20 cellular contexts compared by ENCODE assay signal in genomic region chr6:155261146-155261900, GRCh38. TPM values are rescaled to one million over a fixed set of nuclear protein-coding genes. Genes with fewer than 3 reads are reported as not detected.
A peak's percentile ranks its signal among the peaks of the same experiment; 100 is the strongest.
DNase-seq lines count a peak whose midpoint lies in the region; TF ChIP-seq lines count a peak whose summit lies in the region.
"Had no signal": no experiment of that assay in that cellular context is flagged by ENCODE, and none has a peak within 500 bp of the region (broad histone marks: within the 10 kb centered on the region; RNA-seq: fewer than 3 reads in every experiment).

No MANE protein-coding gene starts in this region.

- H3K27ac ChIP-seq in CD8-positive, alpha-beta memory T cell (ENCODE audit: low read depth, low read length): no peak overlapping the region
- peak overlapping the region; percentile 22 for H3K27ac ChIP-seq in iPS-18a (ENCODE audit: low read length)
- no peak overlapping the region for H3K27ac ChIP-seq in WERI-Rb-1
- H3K27ac ChIP-seq: C4-2B, Peyer's patch had no signal

- no peak for DNase-seq in CD8-positive, alpha-beta memory T cell
- DNase-seq in H7: peak; percentile 75
- no peak for DNase-seq in T-helper 2 cell treated with Interferon-gamma antibody and Interleukin-4, amounts not matched to agents 5 μg/mL and 100 μg/mL, for 36 hours (ENCODE audit: low spot score)
- no peak for DNase-seq in NCI-H2107 treated with DMSO at 0.1 percent for 48 hours (lab: John Stamatoyannopoulos, UW; ENCODE audit: unreplicated experiment)
- DNase-seq in WERI-Rb-1: no peak
- DNase-seq in GM10248 (ENCODE audit: extremely low spot score): no peak
- no peak for DNase-seq in GM10266 (ENCODE audit: extremely low spot score)
- DNase-seq: amniotic stem cell; foreskin melanocyte; islet precursor cell; NCI-H1436; NCI-H510A treated with DMSO at 0.1 percent for 48 hours; Peyer's patch; stimulated activated CD4-positive, alpha-beta T cell treated with anti-CD3 and anti-CD28 coated beads, Interleukin-4, amount 100 ng/mL, for 24 hours had no signal

- no peak overlapping the region for H3K4me3 ChIP-seq in CD8-positive, alpha-beta memory T cell (ENCODE audit: low read length)
- H3K4me3 ChIP-seq in H7 (ENCODE audit: insufficient read depth, low read depth, low read length): no peak overlapping the region
- H3K4me3 ChIP-seq in iPS-18a (ENCODE audit: low read length): no peak overlapping the region
- no peak overlapping the region for H3K4me3 ChIP-seq in WERI-Rb-1 (ENCODE audit: low read depth, low read length)
- H3K4me3 ChIP-seq: Peyer's patch had no signal

- no peaks in the 10 kb centered on the region for H3K9me3 Mint-ChIP-seq in CD8-positive, alpha-beta memory T cell
- no peaks in the 10 kb centered on the region for H3K9me3 Mint-ChIP-seq in T-helper 2 cell treated with Interferon-gamma antibody and Interleukin-4, amounts not matched to agents 5 μg/mL and 100 μg/mL, for 36 hours
- H3K9me3 Mint-ChIP-seq: dendritic cell treated with granulocyte-macrophage colony-stimulating factor and Interleukin-4, amounts not matched to agents 40 ng/mL and 50 ng/mL, for 4 days; stimulated activated naive CD8-positive, alpha-beta T cell treated with anti-CD3 and anti-CD28 coated beads, Interleukin-15, Interleukin-2, amounts not matched to agents 100 ng/mL and 50 ng/mL, for 24 hours had no signal

- no peak overlapping the region for H3K9ac ChIP-seq in iPS-18a (ENCODE audit: low read length)

- no peaks in the 10 kb centered on the region for H3K9me3 ChIP-seq in CD8-positive, alpha-beta memory T cell (ENCODE audit: low read length)
- no peaks in the 10 kb centered on the region for H3K9me3 ChIP-seq in iPS-18a (ENCODE audit: control insufficient read depth, low read depth, low read length)
- no peaks in the 10 kb centered on the region for H3K9me3 ChIP-seq in WERI-Rb-1 (ENCODE audit: severe bottlenecking)
- H3K9me3 ChIP-seq: Peyer's patch had no signal

- no peaks in the 10 kb centered on the region for H3K27me3 ChIP-seq in CD8-positive, alpha-beta memory T cell (ENCODE audit: insufficient read depth, low read length, poor library complexity, severe bottlenecking)
- H3K27me3 ChIP-seq in H7 (ENCODE audit: control insufficient read depth, insufficient read depth, low read length): no peaks in the 10 kb centered on the region
- no peaks in the 10 kb centered on the region for H3K27me3 ChIP-seq in iPS-18a (ENCODE audit: control insufficient read depth, insufficient read depth, low read length)
- no peaks in the 10 kb centered on the region for H3K27me3 ChIP-seq in WERI-Rb-1 (ENCODE audit: insufficient read depth, low read depth, severe bottlenecking)
- H3K27me3 ChIP-seq: Peyer's patch had no signal

- H3K4me1 Mint-ChIP-seq in CD8-positive, alpha-beta memory T cell: peaks cover 2 to 17% (median 6%) of the 10 kb centered on the region in 3 donors
- peaks cover 11% of the 10 kb centered on the region for H3K4me1 Mint-ChIP-seq in T-helper 2 cell treated with Interferon-gamma antibody and Interleukin-4, amounts not matched to agents 5 μg/mL and 100 μg/mL, for 36 hours (ENCODE audit: low read depth)

- POLR2A ChIA-PET in CD8-positive, alpha-beta memory T cell (lab: Charles Lee): no interaction called here
- POLR2A ChIA-PET in GM10248 (lab: Yijun Ruan, JAX): interaction anchor here (0.6 kb wide), 1 partner anchor 167 kb away, joined by 3 read pairs; no protein-coding TSS in a partner anchor

- peaks cover 3 to 86% (median 8%) of the 10 kb centered on the region in 3 donors for H3K36me3 Mint-ChIP-seq in CD8-positive, alpha-beta memory T cell
- H3K36me3 Mint-ChIP-seq in T-helper 2 cell treated with Interferon-gamma antibody and Interleukin-4, amounts not matched to agents 5 μg/mL and 100 μg/mL, for 36 hours (ENCODE audit: low read depth): peaks cover 19% of the 10 kb centered on the region

- CTCF ChIA-PET in CD8-positive, alpha-beta memory T cell (lab: Charles Lee): no interaction called here
- CTCF ChIA-PET in GM10248 (lab: Yijun Ruan, JAX): interaction anchor here (1.6 to 2.8 kb wide), 3 partner anchors 8 to 13 kb away, joined by 4 to 8 read pairs (median 7); no protein-coding TSS in a partner anchor

- H3K4me1 ChIP-seq in CD8-positive, alpha-beta memory T cell (ENCODE audit: insufficient read depth, low read length): no peaks in the 10 kb centered on the region
- peaks cover 22% of the 10 kb centered on the region for H3K4me1 ChIP-seq in iPS-18a (ENCODE audit: control insufficient read depth, low read depth, low read length)
- H3K4me1 ChIP-seq: Peyer's patch had no signal

- H3K4me3 Mint-ChIP-seq in CD8-positive, alpha-beta memory T cell: no peak overlapping the region
- H3K4me3 Mint-ChIP-seq in T-helper 2 cell treated with Interferon-gamma antibody and Interleukin-4, amounts not matched to agents 5 μg/mL and 100 μg/mL, for 36 hours: no peak overlapping the region
- H3K4me3 Mint-ChIP-seq: dendritic cell treated with granulocyte-macrophage colony-stimulating factor and Interleukin-4, amounts not matched to agents 40 ng/mL and 50 ng/mL, for 4 days; stimulated activated naive CD8-positive, alpha-beta T cell treated with anti-CD3 and anti-CD28 coated beads, Interleukin-15, Interleukin-2, amounts not matched to agents 100 ng/mL and 50 ng/mL, for 24 hours had no signal

- peak overlapping the region in 5 of 8 donors; percentile 2 to 76 (median 16) for H3K27ac Mint-ChIP-seq in CD8-positive, alpha-beta memory T cell
- H3K27ac Mint-ChIP-seq in T-helper 2 cell treated with Interferon-gamma antibody and Interleukin-4, amounts not matched to agents 5 μg/mL and 100 μg/mL, for 36 hours: peak overlapping the region; percentile 31
- H3K27ac Mint-ChIP-seq: dendritic cell treated with granulocyte-macrophage colony-stimulating factor and Interleukin-4, amounts not matched to agents 40 ng/mL and 50 ng/mL, for 4 days had no signal

- no peaks in the 10 kb centered on the region for H3K27me3 Mint-ChIP-seq in CD8-positive, alpha-beta memory T cell
- H3K27me3 Mint-ChIP-seq in T-helper 2 cell treated with Interferon-gamma antibody and Interleukin-4, amounts not matched to agents 5 μg/mL and 100 μg/mL, for 36 hours (ENCODE audit: low read depth): no peaks in the 10 kb centered on the region
- H3K27me3 Mint-ChIP-seq: dendritic cell treated with granulocyte-macrophage colony-stimulating factor and Interleukin-4, amounts not matched to agents 40 ng/mL and 50 ng/mL, for 4 days; stimulated activated naive CD8-positive, alpha-beta T cell treated with anti-CD3 and anti-CD28 coated beads, Interleukin-15, Interleukin-2, amounts not matched to agents 100 ng/mL and 50 ng/mL, for 24 hours had no signal

- H3K36me3 ChIP-seq in CD8-positive, alpha-beta memory T cell (ENCODE audit: insufficient read depth, low read length): peaks cover 11% of the 10 kb centered on the region
- H3K36me3 ChIP-seq in H7 (replicated peaks; ENCODE audit: control insufficient read depth, insufficient read depth, low read length) (peaks cover 17% of the 10 kb centered on the region), iPS-18a (ENCODE audit: control insufficient read depth, low read depth, low read length) (peaks cover 45% of the 10 kb centered on the region), WERI-Rb-1 (peaks cover 46% of the 10 kb centered on the region)

- TF ChIP-seq CTCF in WERI-Rb-1 (IDR thresholded peaks at IDR 0.05; ENCODE audit: low read depth, low read length) (no peak), GM10248 (IDR thresholded peaks at IDR 0.05; ENCODE audit: control extremely low read depth, extremely low read depth, low read depth, missing control alignments) (no peak), GM10266 (IDR thresholded peaks at IDR 0.05; ENCODE audit: control insufficient read depth, insufficient read depth, low read depth, missing control alignments) (no peak)

RNA-seq across cellular contexts. Expression of gene CLDN20, which starts 2.5 kb away (rescaled TPM):
- not detected for total RNA-seq in CD8-positive, alpha-beta memory T cell
- polyA plus RNA-seq in CD8-positive, alpha-beta memory T cell: not detected
- not detected in 2 replicates for total RNA-seq in H7 (2014; rRNA removed; shearing (Covaris generic))
- total RNA-seq: G401, renal cortical epithelial cell had no signal

RNA-seq across cellular contexts. Expression of gene TFB1M, which starts 53.0 kb away (rescaled TPM):
- 10 to 100 TPM; 37.7 to 40.8 TPM for total RNA-seq in CD8-positive, alpha-beta memory T cell
- 13.2 TPM for polyA plus RNA-seq in CD8-positive, alpha-beta memory T cell
- 38.8 and 44.4 TPM in 2 replicates for total RNA-seq in H7 (2014; rRNA removed; shearing (Covaris generic))
